17 cellular contexts compared by ENCODE assay signal in the genomic region with DNA sequence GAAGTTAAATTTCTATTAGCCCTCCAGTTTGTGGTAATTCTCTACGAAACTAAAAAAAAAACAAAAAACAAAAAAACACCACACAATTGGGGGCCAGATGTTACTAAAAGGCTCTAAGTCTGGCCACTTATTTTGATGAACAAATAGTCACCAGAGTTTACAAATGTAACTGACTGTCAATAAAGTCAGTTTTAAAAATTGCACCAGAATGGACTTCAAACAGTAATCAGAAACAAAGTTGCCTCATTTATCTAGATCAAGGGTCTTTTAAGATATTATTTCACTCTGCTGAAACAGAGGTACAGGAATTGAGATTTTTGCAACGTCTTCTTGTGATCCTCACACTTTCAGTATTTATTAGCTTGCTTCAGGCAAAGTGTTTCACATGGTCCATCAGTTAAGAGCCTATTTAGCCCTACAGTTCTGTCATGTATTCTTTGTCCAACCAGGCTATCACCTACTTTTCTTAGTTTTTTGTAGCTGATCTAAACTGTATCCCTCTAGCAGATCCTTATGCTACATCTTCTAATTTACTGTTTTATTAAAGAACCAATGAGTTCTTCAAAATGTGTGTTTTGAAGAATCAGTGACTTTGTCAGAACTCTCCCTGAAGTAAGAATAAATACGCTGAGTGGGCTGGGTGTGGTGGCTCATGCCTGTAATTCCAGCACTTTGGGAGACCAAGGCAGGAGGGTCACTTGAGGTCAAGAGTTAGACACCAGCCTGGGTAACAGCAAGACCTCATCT.
DNase-seq lines count a peak whose midpoint lies in the region; ATAC-seq and TF ChIP-seq lines count a peak whose summit lies in the region.
"Had no signal": no experiment of that assay in that cellular context is flagged by ENCODE, and none has a peak within 500 bp of the region (broad histone marks: within the 10 kb centered on the region; RNA-seq: fewer than 3 reads in every experiment).

No MANE protein-coding gene starts in this region.

- no peaks in the 10 kb centered on the region for H4K20me1 ChIP-seq in GM23248 (ENCODE audit: insufficient read depth)

- peak overlapping the region; percentile 14; the same call in 1 of the 2 replicates for H3K27ac ChIP-seq in GM23248
- H3K27ac ChIP-seq in right lobe of liver = peak overlapping the region in 2 of 3 donors; percentile 42 to 47
- peak overlapping the region; percentile 51 to 65 (median 55) for H3K27ac ChIP-seq in thyroid gland
- H3K27ac ChIP-seq: RWPE1 had no signal

- H3K79me2 ChIP-seq in GM23248 (ENCODE audit: insufficient read depth) = peaks cover 45% of the 10 kb centered on the region

- ATAC-seq in right lobe of liver (peak; percentile 71 to 81 (median 76)), esophagus mucosa (no peak)
- ATAC-seq: HCT116 had no signal

- H3K4me1 ChIP-seq in GM23248 (ENCODE audit: insufficient read depth) (peaks cover 33% of the 10 kb centered on the region), right lobe of liver (peaks cover 0 to 20% (median 0%) of the 10 kb centered on the region in 4 donors), thyroid gland (peaks cover 19 to 34% of the 10 kb centered on the region in 2 donors), HAP-1 (no peaks in the 10 kb centered on the region)
- H3K4me1 ChIP-seq: BE2C had no signal

- no peak overlapping the region for H3K4me2 ChIP-seq in GM23248 (ENCODE audit: unreplicated experiment)

- H3K27me3 ChIP-seq in GM23248 (replicated peaks; ENCODE audit: insufficient read depth) (no peaks in the 10 kb centered on the region), right lobe of liver (no peaks in the 10 kb centered on the region), thyroid gland (no peaks in the 10 kb centered on the region), HAP-1 (ENCODE audit: low read depth) (no peaks in the 10 kb centered on the region)
- H3K27me3 ChIP-seq: BE2C had no signal

- TF ChIP-seq CTCF in chondrocyte (IDR thresholded peaks at IDR 0.05) (no peak), right lobe of liver (IDR thresholded peaks at IDR 0.05) (no peak), thyroid gland (IDR thresholded peaks at IDR 0.05) (no peak)

- H3K4me3 ChIP-seq in GM23248 (no peak overlapping the region), right lobe of liver (no peak overlapping the region), thyroid gland (replicated peaks in 1 of 3) (no peak overlapping the region), HAP-1 (no peak overlapping the region)

- H2AFZ ChIP-seq in GM23248 = no peak overlapping the region

- peaks cover 29% of the 10 kb centered on the region for H3K36me3 Mint-ChIP-seq in chondrocyte (ENCODE audit: low read depth)

- H3K9me3 ChIP-seq in GM23248 (ENCODE audit: low read depth) = no peaks in the 10 kb centered on the region
- no peaks in the 10 kb centered on the region for H3K9me3 ChIP-seq in right lobe of liver
- no peaks in the 10 kb centered on the region for H3K9me3 ChIP-seq in thyroid gland
- H3K9me3 ChIP-seq in HAP-1 = no peaks in the 10 kb centered on the region
- H3K9me3 ChIP-seq: BE2C had no signal

- 0 out of 2 replicates have a peak, but pooled peaks cover 8% of the 10 kb centered on the region for H3F3A ChIP-seq in GM23248 (ENCODE audit: insufficient read depth)

- in situ Hi-C loops in GM23248 (cut with MboI) (no loop called here), HAP-1 (cut with MboI; ENCODE audit: low sequenced_read_pairs) (no loop called here)

- TF ChIP-seq POLR2A in right lobe of liver (IDR thresholded peaks at IDR 0.05) (no peak), thyroid gland (IDR thresholded peaks at IDR 0.05) (no peak)

- H3K4me3 Mint-ChIP-seq in chondrocyte (ENCODE audit: unreplicated experiment) = no peak overlapping the region
- H3K4me3 Mint-ChIP-seq: CD4-positive, alpha-beta T cell had no signal

- peaks cover 31% of the 10 kb centered on the region for H3K4me1 Mint-ChIP-seq in chondrocyte (ENCODE audit: low read depth)

- H3K27me3 Mint-ChIP-seq in chondrocyte (ENCODE audit: low read depth) = no peaks in the 10 kb centered on the region
- H3K27me3 Mint-ChIP-seq: CD4-positive, alpha-beta T cell had no signal

- no peaks in the 10 kb centered on the region for H3K9me2 ChIP-seq in GM23248 (ENCODE audit: insufficient read depth)

- H3K36me3 ChIP-seq in GM23248 (ENCODE audit: low read depth) (peaks cover 55% of the 10 kb centered on the region), right lobe of liver (peaks cover 0 to 5% (median 0%) of the 10 kb centered on the region in 4 donors), thyroid gland (peaks cover 0 to 5% of the 10 kb centered on the region in 2 donors), HAP-1 (replicated peaks) (peaks cover 10% of the 10 kb centered on the region)
- H3K36me3 ChIP-seq: BE2C had no signal

- WGBS in GM23248 (ENCODE audit: low coverage in 1 of 2, low lambda C conversion rate in 2 of 2, missing lambda C conversion rate in 2 of 2), 2 experiments = 59 to 69% methylated on average over 3 of the region's 3 CpGs
- WGBS in right lobe of liver (ENCODE audit: insufficient coverage, low coverage, low lambda C conversion rate, missing lambda C conversion rate) = 28% methylated on average over 3 of the region's 3 CpGs
- WGBS in thyroid gland, 2 donors = 23 to 36% methylated on average over 3 of the region's 3 CpGs

- H3K9me3 Mint-ChIP-seq in chondrocyte (ENCODE audit: low read depth) = no peaks in the 10 kb centered on the region
- H3K9me3 Mint-ChIP-seq: CD4-positive, alpha-beta T cell had no signal

- no peak overlapping the region for H3K9ac ChIP-seq in GM23248

- peak overlapping the region; percentile 24 for H3K27ac Mint-ChIP-seq in chondrocyte (ENCODE audit: unreplicated experiment)
- H3K27ac Mint-ChIP-seq: CD4-positive, alpha-beta T cell had no signal

- DNase-seq in GM23248 (no peak), chondrocyte (ENCODE audit: low spot score) (no peak), right lobe of liver (no peak), thyroid gland (peak; percentile 55 to 58), HAP-1 (ENCODE audit: low spot score in 2 of 2) (no peak), activated gamma-delta T cell treated with Interleukin-2 at 50 U/mL for 16 hours (no peak)
- DNase-seq: BE2C; CD4-positive, alpha-beta T cell; KBM-7; NCI-H1436; NCI-H2029; NCI-H2171 treated with DMSO at 0.1 percent for 48 hours; NCI-H748 treated with DMSO at 0.1 percent for 48 hours; OCI-M1 had no signal

- intact Hi-C loops in right lobe of liver (cut with DNase I) = no loop called here
- intact Hi-C loops in thyroid gland (cut with DNase I) = no loop called here

Comparison
In these comparisons a context has a peak if more than half of its experiments do, and no peak if none do; other contexts are left out.
1. DNase-seq: peak in thyroid gland (2 of 2); none in GM23248 (single experiment), chondrocyte (single experiment), right lobe of liver (0 of 3), HAP-1 (0 of 2) and activated gamma-delta T cell treated with Interleukin-2 at 50 U/mL for 16 hours (single experiment).
2. Peak in every context shown above with its lines, with median percentiles within 50 percentile points of each other: H3K27ac ChIP-seq.